1 cellular context compared by ENCODE assay signal in genomic region chr22:44277404-44278135, GRCh38.
TF ChIP-seq lines count a peak whose summit lies in the region.

No MANE protein-coding gene starts in this region.

TF ChIP-seq in H1, 55 proteins besides CTCF, POLR2A, EP300 and RAD21:
- TF ChIP-seq NRF1 (IDR thresholded peaks at IDR 0.05; ENCODE audit: low read depth, low read length): no peak
- TF ChIP-seq E2F6 (IDR thresholded peaks at IDR 0.05): no peak
- no peak for TF ChIP-seq JUND (IDR thresholded peaks at IDR 0.05; ENCODE audit: low read length)
- TF ChIP-seq CHD2 (IDR thresholded peaks at IDR 0.05; ENCODE audit: low read length): no peak
- TF ChIP-seq BCL11A (IDR thresholded peaks at IDR 0.05; ENCODE audit: low read depth in 2 of 2, low read length in 2 of 2): no peak
- TF ChIP-seq SP1 (IDR thresholded peaks at IDR 0.05; ENCODE audit: low read depth, low read length): no peak
- no peak for TF ChIP-seq TBP (IDR thresholded peaks at IDR 0.05; ENCODE audit: low read depth, low read length)
- no peak for TF ChIP-seq BACH1 (IDR thresholded peaks at IDR 0.05; ENCODE audit: low read length)
- TF ChIP-seq TCF12 (IDR thresholded peaks at IDR 0.05; ENCODE audit: low read depth, low read length): no peak
- no peak for TF ChIP-seq SP2 (IDR thresholded peaks at IDR 0.05; ENCODE audit: low read length)
